ENCODE assay signal across 21 cellular contexts in the genomic region with DNA sequence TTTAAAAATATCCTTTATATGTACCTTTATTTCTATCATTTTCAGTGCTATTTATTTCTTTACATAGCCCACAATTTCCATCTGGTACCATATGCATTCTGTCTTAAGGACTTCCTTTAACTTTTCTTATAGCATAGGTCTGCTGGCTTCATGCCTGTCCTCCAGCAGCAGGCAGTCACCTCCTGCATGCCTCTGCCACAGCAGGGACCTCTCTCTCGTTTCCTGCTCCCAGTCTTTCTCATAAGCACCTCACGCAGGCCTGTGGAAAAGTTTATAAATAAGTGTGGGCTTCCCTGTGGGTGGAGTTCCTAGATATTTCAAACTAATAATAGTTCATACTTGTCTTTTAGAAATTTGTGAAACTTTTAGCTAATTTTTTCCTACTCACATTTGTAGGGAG.
"Had no signal": no experiment of that assay in that cellular context is flagged by ENCODE, and none has a peak within 500 bp of the region (broad histone marks: within the 10 kb centered on the region; RNA-seq: fewer than 3 reads in every experiment).

No MANE protein-coding gene starts in this region.

- H3K36me3 ChIP-seq: prostate gland, tibial nerve, upper lobe of right lung, vagina had no signal

- DNase-seq: dermis blood vessel endothelial cell; erythroblast; foreskin keratinocyte; left colon; left ventricle myocardium superior; mesenchymal stem cell; naive B cell; retina; stimulated activated CD4-positive, alpha-beta T cell treated with anti-CD3 and anti-CD28 coated beads, Interleukin-2, amount 100 ng/mL, for 24 hours; stimulated activated CD4-positive, alpha-beta T cell treated with anti-CD3 and anti-CD28 coated beads, Interleukin-4, amount 100 ng/mL, for 4 hours; stimulated activated naive B cell treated with anti-CD40 and anti-IgM and Interleukin-4, amounts not matched to agents 10 μg/mL and 1 μg/mL and 100 μg/mL, for 72 hours; stimulated activated naive CD8-positive, alpha-beta T cell treated with anti-CD3 and anti-CD28 coated beads, Interleukin-15, amount 100 ng/mL, for 72 hours; testis; upper lobe of right lung had no signal

- H3K4me3 ChIP-seq: lung, prostate gland, testis, tibial nerve, upper lobe of right lung, vagina had no signal

- H3K4me1 ChIP-seq: parathyroid adenoma, prostate gland, testis, upper lobe of right lung had no signal

- H3K27me3 ChIP-seq: foreskin keratinocyte, testis, tibial nerve, upper lobe of right lung, vagina had no signal

- H3K27ac ChIP-seq: foreskin keratinocyte, parathyroid adenoma, prostate gland, testis, tibial nerve, upper lobe of right lung, vagina had no signal

- H3K9me3 Mint-ChIP-seq: nephron had no signal

- H3K9me3 ChIP-seq: prostate gland, testis, tibial nerve, upper lobe of right lung, vagina had no signal

- ATAC-seq: foreskin keratinocyte; left colon; left ventricle myocardium superior; sciatic nerve; stimulated activated naive B cell treated with anti-CD40 and anti-IgM and Interleukin-4, amounts not matched to agents 10 μg/mL and 1 μg/mL and 100 μg/mL, for 72 hours; stimulated activated naive CD8-positive, alpha-beta T cell treated with anti-CD3 and anti-CD28 coated beads, Interleukin-15, amount 100 ng/mL, for 72 hours; upper lobe of right lung had no signal

- H3K27ac Mint-ChIP-seq: nephron; stimulated activated naive B cell treated with anti-CD40 and anti-IgM and Interleukin-4, amounts not matched to agents 10 μg/mL and 1 μg/mL and 100 μg/mL, for 72 hours had no signal

- H3K27me3 Mint-ChIP-seq: naive B cell; stimulated activated naive B cell treated with anti-CD40 and anti-IgM and Interleukin-4, amounts not matched to agents 10 μg/mL and 1 μg/mL and 100 μg/mL, for 72 hours; stimulated activated naive CD8-positive, alpha-beta T cell treated with anti-CD3 and anti-CD28 coated beads, Interleukin-15, amount 100 ng/mL, for 72 hours had no signal

- H3K4me3 Mint-ChIP-seq: nephron; stimulated activated naive B cell treated with anti-CD40 and anti-IgM and Interleukin-4, amounts not matched to agents 10 μg/mL and 1 μg/mL and 100 μg/mL, for 72 hours; stimulated activated naive CD8-positive, alpha-beta T cell treated with anti-CD3 and anti-CD28 coated beads, Interleukin-15, amount 100 ng/mL, for 72 hours had no signal
